8 cellular contexts compared by ENCODE assay signal in the genomic region with DNA sequence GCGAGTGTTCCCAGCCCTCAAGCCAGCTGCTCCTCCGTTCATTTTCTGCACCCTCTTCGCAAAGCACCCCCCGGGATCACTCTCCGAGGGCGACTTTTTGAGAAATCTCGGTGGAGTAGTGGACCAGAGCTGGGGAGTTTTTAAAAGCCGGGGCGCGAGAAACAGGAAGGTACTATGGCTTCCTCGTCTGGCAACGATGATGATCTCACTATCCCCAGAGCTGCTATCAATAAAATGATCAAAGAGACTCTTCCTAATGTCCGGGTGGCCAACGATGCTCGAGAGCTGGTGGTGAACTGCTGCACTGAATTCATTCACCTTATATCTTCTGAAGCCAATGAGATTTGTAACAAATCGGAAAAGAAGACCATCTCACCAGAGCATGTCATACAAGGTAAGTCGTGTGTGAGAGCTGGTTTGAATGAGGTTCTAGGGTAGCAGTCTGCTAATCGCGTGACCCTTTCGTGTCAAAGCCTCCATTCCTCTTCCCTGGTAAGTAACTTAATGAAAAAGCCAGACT. TPM values are rescaled to one million over a fixed set of nuclear protein-coding genes. Genes with fewer than 3 reads are reported as not detected.
A peak's percentile ranks its signal among the peaks of the same experiment; 100 is the strongest.
DNase-seq lines count a peak whose midpoint lies in the region; ATAC-seq lines count a peak whose summit lies in the region.

No MANE protein-coding gene starts in this region.

- 0 out of 2 replicates have a peak, but pooled peaks cover 5% of the 10 kb centered on the region for H3K4me1 ChIP-seq in ES-I3 (ENCODE audit: insufficient read depth, low read length)
- H3K4me1 ChIP-seq in HUES48 (ENCODE audit: control insufficient read depth, insufficient read depth, low read length): peaks cover 17% of the 10 kb centered on the region; the same call in 1 of the 2 replicates

- intact Hi-C loops in left colon (cut with DNase I, micrococcal nuclease): no loop called here

- peak overlapping the region; percentile 92 for H3K4me3 ChIP-seq in HUES48 (ENCODE audit: low read depth, low read length)

- H3K9ac ChIP-seq in ES-I3 (ENCODE audit: low read depth, low read length) (peak overlapping the region; percentile 100), HUES48 (ENCODE audit: low read depth, low read length) (peak overlapping the region; percentile 52)

- ATAC-seq in GM21390 (IDR thresholded peaks at IDR 0.05; ENCODE audit: unreplicated experiment) (peak; percentile 22), left colon (peak; percentile 63)

- DNase-seq in T-helper 2 cell (peak in 3 of 5 experiments; percentile 24 to 60 (median 52)), caudate nucleus (lab: John Stamatoyannopoulos, UW) (peak in 13 of 61 donors; percentile 1 to 50 (median 31)), left colon (peak; percentile 29 to 44), OCI-M2 (lab: John Stamatoyannopoulos, UW; ENCODE audit: unreplicated experiment) (no peak)
- peak; percentile 2 to 3 for DNase-seq in stimulated activated CD8-positive, alpha-beta memory T cell treated with anti-CD3 and anti-CD28 coated beads, Interleukin-4, amount 100 ng/mL, for 4 hours (ENCODE audit: low read depth in 2 of 2, low spot score in 1 of 2)

- H3K36me3 ChIP-seq in ES-I3 (ENCODE audit: insufficient read depth, low read length): no peaks in the 10 kb centered on the region
- H3K36me3 ChIP-seq in HUES48 (ENCODE audit: control insufficient read depth, insufficient read depth, low read length): peaks cover 8% of the 10 kb centered on the region

- H3K27me3 ChIP-seq in HUES48 (ENCODE audit: control insufficient read depth, insufficient read depth, low read length): no peaks in the 10 kb centered on the region

- H3K9me3 ChIP-seq in ES-I3 (ENCODE audit: control insufficient read depth, insufficient read depth, low read length) (no peaks in the 10 kb centered on the region), HUES48 (ENCODE audit: control insufficient read depth, insufficient read depth, low read length) (no peaks in the 10 kb centered on the region)

- H3K27ac ChIP-seq in HUES48 (ENCODE audit: low read depth, low read length): peak overlapping the region; percentile 99
- H3K27ac ChIP-seq in caudate nucleus (ENCODE audit: low read depth, low read length): peak overlapping the region; percentile 83

RNA-seq across cellular contexts. Expression of a gene that starts 0.8 kb away (rescaled TPM):
- total RNA-seq in left colon: 10 to 100 TPM; 45.1 to 53.0 TPM
